In the genomic region with DNA sequence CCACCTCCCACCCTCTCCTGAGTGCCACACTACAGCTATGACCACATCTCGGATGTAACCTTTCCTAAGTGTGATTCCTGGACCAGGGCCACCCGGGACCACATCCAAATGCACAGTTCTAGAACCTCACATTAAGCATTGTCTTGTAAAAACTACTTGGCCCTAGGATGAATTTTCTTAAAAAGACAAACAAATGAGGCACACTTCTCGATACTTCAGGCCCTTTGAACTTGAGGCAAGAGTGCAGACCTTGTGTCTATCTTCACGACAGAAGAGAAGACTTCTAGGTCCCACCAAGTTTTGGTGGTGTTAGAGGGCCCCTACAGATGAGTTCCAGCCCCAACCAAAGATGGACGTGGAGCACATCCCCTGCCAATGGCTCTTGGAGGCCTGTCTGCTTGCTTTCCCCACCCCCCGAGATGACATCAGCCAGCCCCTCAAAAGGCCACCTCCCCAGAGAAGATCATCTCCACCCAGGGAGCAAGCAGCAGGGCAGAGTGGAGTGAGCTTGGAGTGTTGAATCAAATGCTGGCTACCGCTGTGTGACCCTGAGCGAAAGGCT, we compare ENCODE assay signal across 19 cellular contexts. TPM values are rescaled to one million over a fixed set of nuclear protein-coding genes. Genes with fewer than 3 reads are reported as not detected.
A peak's percentile ranks its signal among the peaks of the same experiment; 100 is the strongest.
DNase-seq lines count a peak whose midpoint lies in the region; ATAC-seq, FAIRE-seq and TF ChIP-seq lines count a peak whose summit lies in the region.
"Had no signal": no experiment of that assay in that cellular context is flagged by ENCODE, and none has a peak within 500 bp of the region (broad histone marks: within the 10 kb centered on the region; RNA-seq: fewer than 3 reads in every experiment).

No MANE protein-coding gene starts in this region.

- H2BK120ac ChIP-seq in trophoblast cell (ENCODE audit: insufficient read depth, low read length, poor library complexity): peak overlapping the region; percentile 82

- peak overlapping the region; percentile 59 for H4K8ac ChIP-seq in trophoblast cell (ENCODE audit: low read depth, low read length)

- H3K9ac ChIP-seq in BLaER1 treated with 17β-estradiol and CSF1 and Interleukin-3, amounts not matched to agents 10 nM and 100 nM: 0 out of 22 replicates have a peak overlapping the region, but pooled peaks of 1 of the 11 experiments have one; percentile 2
- H3K9ac ChIP-seq in trophoblast cell (ENCODE audit: low read length): no peak overlapping the region

- peak overlapping the region; percentile 34 for H3K18ac ChIP-seq in trophoblast cell (ENCODE audit: low read length)

- H2BK12ac ChIP-seq in trophoblast cell (ENCODE audit: low read length): peak overlapping the region; percentile 82

- peak overlapping the region; percentile 47 for H3K14ac ChIP-seq in trophoblast cell (ENCODE audit: low read length)

- peaks cover 23% of the 10 kb centered on the region for H3K36me3 Mint-ChIP-seq in central memory CD8-positive, alpha-beta T cell (ENCODE audit: insufficient read depth)

- peaks cover 71 to 99% (median 88%) of the 10 kb centered on the region in 10 experiments for H3K4me1 ChIP-seq in BLaER1 treated with 17β-estradiol and CSF1 and Interleukin-3, amounts not matched to agents 10 nM and 100 nM
- peaks cover 0 to 5% of the 10 kb centered on the region in 2 experiments for H3K4me1 ChIP-seq in trophoblast cell (ENCODE audit: control insufficient read depth in 1 of 2, insufficient read depth in 2 of 2, low read length in 2 of 2)

- peak overlapping the region in 6 of 11 experiments; percentile 6 to 99 (median 12); a peak in 2 of 22 replicates for H3K4me2 ChIP-seq in BLaER1 treated with 17β-estradiol and CSF1 and Interleukin-3, amounts not matched to agents 10 nM and 100 nM
- H3K4me2 ChIP-seq in trophoblast cell (ENCODE audit: low read length): no peak overlapping the region

- H3K27me3 ChIP-seq in BLaER1 treated with 17β-estradiol and CSF1 and Interleukin-3, amounts not matched to agents 10 nM and 100 nM: no peaks in the 10 kb centered on the region
- no peaks in the 10 kb centered on the region for H3K27me3 ChIP-seq in trophoblast cell (ENCODE audit: insufficient read depth, low read length)
- H3K27me3 ChIP-seq: left lung, MG63 had no signal

- peaks cover 0 to 17% (median 0%) of the 10 kb centered on the region in 11 experiments; a peak in 3 of 22 replicates for H4K20me1 ChIP-seq in BLaER1 treated with 17β-estradiol and CSF1 and Interleukin-3, amounts not matched to agents 10 nM and 100 nM

- H3K27ac Mint-ChIP-seq in central memory CD8-positive, alpha-beta T cell (ENCODE audit: low read depth): peak overlapping the region; percentile 25
- H3K27ac Mint-ChIP-seq: activated naive CD8-positive, alpha-beta T cell treated with anti-CD3 and anti-CD28 coated beads, Interleukin-2, amount 10 ng/mL, durations not matched to agents 7 days and 5 days; stimulated activated naive CD8-positive, alpha-beta T cell treated with anti-CD3 and anti-CD28 coated beads, Interleukin-15, Interleukin-2, amounts not matched to agents 100 ng/mL and 50 ng/mL, for 24 hours had no signal

- H3K9me3 ChIP-seq in BLaER1 treated with 17β-estradiol and CSF1 and Interleukin-3, amounts not matched to agents 10 nM and 100 nM (replicated peaks in 1 of 11): no peaks in the 10 kb centered on the region
- no peaks in the 10 kb centered on the region for H3K9me3 ChIP-seq in trophoblast cell (ENCODE audit: insufficient read depth, low read depth, low read length)
- H3K9me3 ChIP-seq: left lung, MG63 had no signal

- DNase-seq in GM12891 (ENCODE audit: insufficient read length, low spot score): no peak
- no peak for DNase-seq in central memory CD8-positive, alpha-beta T cell (ENCODE audit: low spot score in 2 of 2)
- DNase-seq in trophoblast cell: no peak
- no peak for DNase-seq in NCI-H526 treated with DMSO at 0.1 percent for 48 hours (lab: John Stamatoyannopoulos, UW)
- DNase-seq: activated CD4-positive, alpha-beta T cell treated with anti-CD3 and anti-CD28 coated beads, Interleukin-2, amount 10 ng/mL, durations not matched to agents 7 days and 5 days; activated naive CD8-positive, alpha-beta T cell treated with anti-CD3 and anti-CD28 coated beads, Interleukin-2, amount 10 ng/mL, durations not matched to agents 7 days and 5 days; activated T-cell treated with anti-CD3 and anti-CD28 coated beads, Interleukin-2, amount 50 U/mL, for 4 hours; left lung; MG63; NCI-H146; NCI-H2227 treated with DMSO at 0.1 percent for 48 hours; occipital lobe had no signal

- no peak overlapping the region for H2AFZ ChIP-seq in trophoblast cell (ENCODE audit: insufficient read depth, low read length, poor library complexity)

- H3K27me3 Mint-ChIP-seq in central memory CD8-positive, alpha-beta T cell: no peaks in the 10 kb centered on the region
- H3K27me3 Mint-ChIP-seq: stimulated activated naive CD8-positive, alpha-beta T cell treated with anti-CD3 and anti-CD28 coated beads, Interleukin-15, Interleukin-2, amounts not matched to agents 100 ng/mL and 50 ng/mL, for 24 hours had no signal

- FAIRE-seq in GM12891 (lab: Jason Lieb, UNC): peak; percentile 5

- no peak overlapping the region for H4K12ac ChIP-seq in trophoblast cell (ENCODE audit: low read depth, low read length)

- peak overlapping the region; percentile 5 for H3K4ac ChIP-seq in trophoblast cell (ENCODE audit: low read depth, low read length)

- no peak; the same call in 1 of the 2 replicates for TF ChIP-seq POLR2A in GM12891 (IDR thresholded peaks at IDR 0.05; ENCODE audit: low read depth, low read length)

- H3K4me3 ChIP-seq in BLaER1 treated with 17β-estradiol and CSF1 and Interleukin-3, amounts not matched to agents 10 nM and 100 nM: no peak overlapping the region
- no peak overlapping the region for H3K4me3 ChIP-seq in trophoblast cell (ENCODE audit: low read depth, low read length)
- H3K4me3 ChIP-seq: left lung, MG63, SK-N-MC had no signal

- peaks cover 21 to 35% (median 29%) of the 10 kb centered on the region in 11 experiments; a peak in 19 of 22 replicates for H3K36me3 ChIP-seq in BLaER1 treated with 17β-estradiol and CSF1 and Interleukin-3, amounts not matched to agents 10 nM and 100 nM
- peaks cover 12 to 23% of the 10 kb centered on the region in 2 experiments for H3K36me3 ChIP-seq in trophoblast cell (ENCODE audit: control insufficient read depth in 1 of 2, insufficient read depth in 2 of 2, low read length in 2 of 2)

- no peak overlapping the region for H3K23ac ChIP-seq in trophoblast cell (ENCODE audit: low read length)

- H3K4me1 Mint-ChIP-seq in central memory CD8-positive, alpha-beta T cell: peaks cover 18% of the 10 kb centered on the region

- H3K27ac ChIP-seq in BLaER1 treated with 17β-estradiol and CSF1 and Interleukin-3, amounts not matched to agents 10 nM and 100 nM: no peak overlapping the region
- no peak overlapping the region for H3K27ac ChIP-seq in trophoblast cell (ENCODE audit: low read depth, low read length)
- H3K27ac ChIP-seq: left lung, SK-N-MC had no signal

- H3K4me3 Mint-ChIP-seq in central memory CD8-positive, alpha-beta T cell: no peak overlapping the region
- H3K4me3 Mint-ChIP-seq: activated CD4-positive, alpha-beta T cell treated with anti-CD3 and anti-CD28 coated beads, Interleukin-2, amount 10 ng/mL, durations not matched to agents 7 days and 5 days; activated naive CD8-positive, alpha-beta T cell treated with anti-CD3 and anti-CD28 coated beads, Interleukin-2, amount 10 ng/mL, durations not matched to agents 7 days and 5 days; activated T-cell treated with anti-CD3 and anti-CD28 coated beads, Interleukin-2, amount 50 U/mL, for 4 hours; brain; stimulated activated naive CD8-positive, alpha-beta T cell treated with anti-CD3 and anti-CD28 coated beads, Interleukin-15, Interleukin-2, amounts not matched to agents 100 ng/mL and 50 ng/mL, for 24 hours had no signal

- H4K91ac ChIP-seq in trophoblast cell (ENCODE audit: low read depth, low read length): peak overlapping the region; percentile 49

- WGBS in trophoblast cell (ENCODE audit: extremely low coverage, insufficient coverage, insufficient read length): no CpG with 5 or more reads among the region's 8 CpGs

- H3K79me2 ChIP-seq in trophoblast cell (ENCODE audit: control insufficient read depth, insufficient read depth, low read length, poor library complexity): no peaks in the 10 kb centered on the region

- peak overlapping the region; percentile 31 for H2AK5ac ChIP-seq in trophoblast cell (ENCODE audit: low read length)

- no peaks in the 10 kb centered on the region for H3K9me3 Mint-ChIP-seq in central memory CD8-positive, alpha-beta T cell
- H3K9me3 Mint-ChIP-seq: activated T-cell treated with anti-CD3 and anti-CD28 coated beads, Interleukin-2, amount 50 U/mL, for 4 hours; stimulated activated naive CD8-positive, alpha-beta T cell treated with anti-CD3 and anti-CD28 coated beads, Interleukin-15, Interleukin-2, amounts not matched to agents 100 ng/mL and 50 ng/mL, for 24 hours had no signal

- peaks cover 17% of the 10 kb centered on the region for H3K79me1 ChIP-seq in trophoblast cell (ENCODE audit: low read length)

- ATAC-seq in central memory CD8-positive, alpha-beta T cell (replicated peaks; ENCODE audit: extremely low read depth, poor library complexity, severe bottlenecking): no peak
- ATAC-seq in GM18519 (IDR thresholded peaks at IDR 0.05; ENCODE audit: low FRiP score, unreplicated experiment) (no peak), HG02870 (IDR thresholded peaks at IDR 0.05; ENCODE audit: unreplicated experiment) (no peak)
- ATAC-seq: activated T-cell treated with anti-CD3 and anti-CD28 coated beads, Interleukin-2, amount 50 U/mL, for 4 hours; left lung; Panc1 had no signal

- peak overlapping the region; percentile 10 for H2BK5ac ChIP-seq in trophoblast cell (ENCODE audit: low read depth, low read length, poor library complexity)

TF ChIP-seq in GM12891, 5 proteins besides CTCF, POLR2A, EP300 and RAD21:
- TF ChIP-seq TAF1 (IDR thresholded peaks at IDR 0.05; ENCODE audit: low read depth, low read length): no peak
- no peak for TF ChIP-seq POLR2AphosphoS5 (IDR thresholded peaks at IDR 0.05; ENCODE audit: low read depth, low read length)
- TF ChIP-seq PAX5 (IDR thresholded peaks at IDR 0.05; ENCODE audit: insufficient read depth, low read length, severe bottlenecking): no peak
- TF ChIP-seq SPI1 (IDR thresholded peaks at IDR 0.05; ENCODE audit: low read depth, low read length): no peak
- TF ChIP-seq POU2F2 (IDR thresholded peaks at IDR 0.05; ENCODE audit: low read depth, low read length): no peak

RNA-seq across cellular contexts. Expression of a gene that starts 9.3 kb away (rescaled TPM):
- 134 TPM for polyA plus RNA-seq in GM12891 (2012; ENCODE audit: low read depth, missing spikeins)
- 154 and 158 TPM in 2 replicates for polyA plus RNA-seq in trophoblast cell (2013)

RNA-seq across cellular contexts. Expression of a gene that starts 10.7 kb away (rescaled TPM):
- polyA plus RNA-seq in GM12891 (2012; ENCODE audit: low read depth, missing spikeins): 31.7 TPM
- polyA plus RNA-seq in trophoblast cell (2013): 32.5 and 34.0 TPM in 2 replicates

RNA-seq across cellular contexts. Expression of a gene that starts 26.2 kb away (rescaled TPM):
- 0.10 TPM for polyA plus RNA-seq in GM12891 (2012; ENCODE audit: low read depth, missing spikeins)
- 16.8 and 19.9 TPM in 2 replicates for polyA plus RNA-seq in trophoblast cell (2013)

RNA-seq across cellular contexts. Expression of a gene that starts 56.6 kb away (rescaled TPM):
- 2.8 TPM for polyA plus RNA-seq in GM12891 (2012; ENCODE audit: low read depth, missing spikeins)
- 4.6 TPM in 2 replicates for polyA plus RNA-seq in trophoblast cell (2013)
